22 cellular contexts compared by ENCODE assay signal in genomic region chr10:52394246-52394645, GRCh38.
"Had no signal": no experiment of that assay in that cellular context is flagged by ENCODE, and none has a peak within 500 bp of the region (broad histone marks: within the 10 kb centered on the region; RNA-seq: fewer than 3 reads in every experiment).

No MANE protein-coding gene starts in this region.

- ATAC-seq: naive thymus-derived CD4-positive, alpha-beta T cell; natural killer cell treated with Interleukin-12 subunit alpha and Interleukin-12 subunit beta and Interleukin-15 and Interleukin-18, amount 100 ng/mL, for 72 hours; sciatic nerve; stimulated activated naive B cell treated with anti-CD40 and anti-IgM and Interleukin-4, amounts not matched to agents 10 μg/mL and 1 μg/mL and 100 μg/mL, for 72 hours; stimulated activated naive CD8-positive, alpha-beta T cell treated with anti-CD3 and anti-CD28 coated beads, Interleukin-15, Interleukin-2, amounts not matched to agents 100 U/mL and 50 U/mL, for 24 hours had no signal

- H3K4me1 ChIP-seq: left ventricle myocardium inferior, right atrium auricular region, stomach, testis, thyroid gland, transverse colon, upper lobe of left lung, vagina had no signal

- DNase-seq: islet precursor cell; left ventricle myocardium inferior; mesendoderm; naive thymus-derived CD4-positive, alpha-beta T cell; ovary; stimulated activated CD4-positive, alpha-beta T cell treated with anti-CD3 and anti-CD28 coated beads, Interleukin-12 subunit alpha, Interleukin-12 subunit beta, amount 100 ng/mL, for 4 hours; stimulated activated CD4-positive, alpha-beta T cell treated with anti-CD3 and anti-CD28 coated beads, Interleukin-15, amount 100 ng/mL, for 24 hours; stimulated activated CD4-positive, alpha-beta T cell treated with anti-CD3 and anti-CD28 coated beads, Interleukin-2, amount 100 ng/mL, for 24 hours; stimulated activated CD4-positive, alpha-beta T cell treated with anti-CD3 and anti-CD28 coated beads, Interleukin-4, amount 100 ng/mL, for 1 hour; stimulated activated naive B cell treated with anti-CD40 and anti-IgM and Interleukin-4, amounts not matched to agents 10 μg/mL and 1 μg/mL and 100 μg/mL, for 72 hours; stimulated activated naive CD8-positive, alpha-beta T cell treated with anti-CD3 and anti-CD28 coated beads, Interleukin-15, Interleukin-2, amounts not matched to agents 100 U/mL and 50 U/mL, for 24 hours; stomach; testis; thyroid gland; transverse colon; upper lobe of left lung had no signal

- H3K27ac ChIP-seq: left ventricle myocardium inferior, ovary, right atrium auricular region, skin epidermis, stomach, testis, thyroid gland, transverse colon, upper lobe of left lung, vagina had no signal

- H3K27me3 ChIP-seq: ovary, right atrium auricular region, stomach, testis, thyroid gland, transverse colon, upper lobe of left lung, vagina had no signal

- H3K4me3 ChIP-seq: left ventricle myocardium inferior, lung, ovary, right atrium auricular region, skin epidermis, stomach, testis, thyroid gland, transverse colon, upper lobe of left lung, vagina had no signal

- H3K9me3 ChIP-seq: ovary, right atrium auricular region, stomach, testis, thyroid gland, transverse colon, upper lobe of left lung, vagina had no signal
